Comparison of ENCODE assay signal across 28 cellular contexts in genomic region chr7:11069591-11069990, GRCh38.
"Had no signal": no experiment of that assay in that cellular context is flagged by ENCODE, and none has a peak within 500 bp of the region (broad histone marks: within the 10 kb centered on the region; RNA-seq: fewer than 3 reads in every experiment).

No MANE protein-coding gene starts in this region.

- DNase-seq: stimulated activated CD4-positive, alpha-beta T cell treated with anti-CD3 and anti-CD28 coated beads, Interleukin-2, amount 100 ng/mL, for 48 hours; stimulated activated CD4-positive, alpha-beta T cell treated with anti-CD3 and anti-CD28 coated beads, Interleukin-4, amount 100 ng/mL, for 1 hour; stimulated activated CD4-positive, alpha-beta T cell treated with anti-CD3 and anti-CD28 coated beads, Interleukin-4, amount 100 ng/mL, for 24 hours; stimulated activated CD4-positive, alpha-beta T cell treated with anti-CD3 and anti-CD28 coated beads, Interleukin-4, amount 100 ng/mL, for 4 hours; stimulated activated CD8-positive, alpha-beta memory T cell treated with anti-CD3 and anti-CD28 coated beads, Interleukin-4, amount 100 ng/mL, for 48 hours; stimulated activated naive B cell treated with anti-CD40 and anti-IgM and Interleukin-4, amounts not matched to agents 10 μg/mL and 1 μg/mL and 100 μg/mL, for 72 hours; stimulated activated naive CD4-positive, alpha-beta T cell; stimulated activated naive CD4-positive, alpha-beta T cell treated with Interleukin-2 at 50 U/mL for 16 hours; stimulated activated naive CD8-positive, alpha-beta T cell treated with anti-CD3 and anti-CD28 coated beads, Interleukin-15, amount 100 ng/mL, for 72 hours; stimulated activated naive CD8-positive, alpha-beta T cell treated with anti-CD3 and anti-CD28 coated beads, Interleukin-15, Interleukin-2, amounts not matched to agents 100 U/mL and 50 U/mL, for 24 hours; stomach; substantia nigra; testis; thyroid gland; tibial artery; transverse colon; trophoblast cell; upper lobe of left lung; upper lobe of right lung; uterus had no signal

- H3K4me1 Mint-ChIP-seq: stimulated activated effector memory CD8-positive, alpha-beta T cell treated with anti-CD3 and anti-CD28 coated beads, Interleukin-12 subunit alpha, Interleukin-12 subunit beta, amount 100 ng/mL, for 72 hours; stimulated activated memory B cell treated with anti-CD40 and anti-IgM and Interleukin-4, amounts not matched to agents 10 μg/mL and 1 μg/mL and 100 μg/mL, for 72 hours; stimulated activated naive B cell treated with anti-CD40 and anti-IgM and Interleukin-4, amounts not matched to agents 10 μg/mL and 1 μg/mL and 100 μg/mL, for 72 hours; stimulated activated naive CD8-positive, alpha-beta T cell treated with anti-CD3 and anti-CD28 coated beads, Interleukin-15, amount 100 ng/mL, for 72 hours had no signal

- H3K27me3 ChIP-seq: stomach, suprapubic skin, testis, thyroid gland, tibial artery, tibial nerve, transverse colon, upper lobe of left lung, upper lobe of right lung, uterus, vagina had no signal

- H3K36me3 ChIP-seq: thoracic aorta, thyroid gland, uterus had no signal

- H3K9me3 Mint-ChIP-seq: stimulated activated effector memory CD8-positive, alpha-beta T cell treated with anti-CD3 and anti-CD28 coated beads, Interleukin-12 subunit alpha, Interleukin-12 subunit beta, amount 100 ng/mL, for 72 hours; stimulated activated memory B cell treated with anti-CD40 and anti-IgM and Interleukin-4, amounts not matched to agents 10 μg/mL and 1 μg/mL and 100 μg/mL, for 72 hours; stimulated activated naive CD8-positive, alpha-beta T cell treated with anti-CD3 and anti-CD28 coated beads, Interleukin-15, amount 100 ng/mL, for 72 hours; stimulated activated naive CD8-positive, alpha-beta T cell treated with anti-CD3 and anti-CD28 coated beads, Interleukin-15, Interleukin-2, amounts not matched to agents 100 ng/mL and 50 ng/mL, for 24 hours; type B pancreatic cell had no signal

- H3K4me3 Mint-ChIP-seq: stimulated activated effector memory CD8-positive, alpha-beta T cell treated with anti-CD3 and anti-CD28 coated beads, Interleukin-12 subunit alpha, Interleukin-12 subunit beta, amount 100 ng/mL, for 72 hours; stimulated activated memory B cell treated with anti-CD40 and anti-IgM and Interleukin-4, amounts not matched to agents 10 μg/mL and 1 μg/mL and 100 μg/mL, for 72 hours; stimulated activated naive B cell treated with anti-CD40 and anti-IgM and Interleukin-4, amounts not matched to agents 10 μg/mL and 1 μg/mL and 100 μg/mL, for 72 hours; stimulated activated naive CD8-positive, alpha-beta T cell treated with anti-CD3 and anti-CD28 coated beads, Interleukin-15, amount 100 ng/mL, for 72 hours; stimulated activated naive CD8-positive, alpha-beta T cell treated with anti-CD3 and anti-CD28 coated beads, Interleukin-15, Interleukin-2, amounts not matched to agents 100 ng/mL and 50 ng/mL, for 24 hours; type B pancreatic cell had no signal

- H3K9me3 ChIP-seq: stomach, suprapubic skin, testis, thoracic aorta, thyroid gland, tibial artery, tibial nerve, transverse colon, upper lobe of left lung, upper lobe of right lung, uterus, vagina had no signal

- H3K4me3 ChIP-seq: stomach, suprapubic skin, testis, thoracic aorta, thyroid gland, tibial artery, tibial nerve, transverse colon, upper lobe of left lung, upper lobe of right lung, uterus, vagina had no signal

- H3K4me1 ChIP-seq: stomach, suprapubic skin, testis, thyroid gland, tibial artery, tibial nerve, transverse colon, upper lobe of left lung, upper lobe of right lung, uterus, vagina had no signal

- H3K27ac ChIP-seq: stomach, suprapubic skin, testis, thoracic aorta, thyroid gland, tibial artery, tibial nerve, transverse colon, upper lobe of left lung, upper lobe of right lung, uterus, vagina had no signal

- H3K27me3 Mint-ChIP-seq: stimulated activated memory B cell treated with anti-CD40 and anti-IgM and Interleukin-4, amounts not matched to agents 10 μg/mL and 1 μg/mL and 100 μg/mL, for 72 hours; stimulated activated naive B cell treated with anti-CD40 and anti-IgM and Interleukin-4, amounts not matched to agents 10 μg/mL and 1 μg/mL and 100 μg/mL, for 72 hours; stimulated activated naive CD8-positive, alpha-beta T cell treated with anti-CD3 and anti-CD28 coated beads, Interleukin-15, amount 100 ng/mL, for 72 hours; stimulated activated naive CD8-positive, alpha-beta T cell treated with anti-CD3 and anti-CD28 coated beads, Interleukin-15, Interleukin-2, amounts not matched to agents 100 ng/mL and 50 ng/mL, for 24 hours; type B pancreatic cell had no signal

- H3K27ac Mint-ChIP-seq: stimulated activated effector memory CD8-positive, alpha-beta T cell treated with anti-CD3 and anti-CD28 coated beads, Interleukin-12 subunit alpha, Interleukin-12 subunit beta, amount 100 ng/mL, for 72 hours; stimulated activated memory B cell treated with anti-CD40 and anti-IgM and Interleukin-4, amounts not matched to agents 10 μg/mL and 1 μg/mL and 100 μg/mL, for 72 hours; stimulated activated naive B cell treated with anti-CD40 and anti-IgM and Interleukin-4, amounts not matched to agents 10 μg/mL and 1 μg/mL and 100 μg/mL, for 72 hours; stimulated activated naive CD8-positive, alpha-beta T cell treated with anti-CD3 and anti-CD28 coated beads, Interleukin-15, amount 100 ng/mL, for 72 hours; stimulated activated naive CD8-positive, alpha-beta T cell treated with anti-CD3 and anti-CD28 coated beads, Interleukin-15, Interleukin-2, amounts not matched to agents 100 ng/mL and 50 ng/mL, for 24 hours; type B pancreatic cell had no signal
